7 cellular contexts compared by ENCODE assay signal in genomic region chr2:121824264-121824663, GRCh38.
"Had no signal": no experiment of that assay in that cellular context is flagged by ENCODE, and none has a peak within 500 bp of the region (broad histone marks: within the 10 kb centered on the region; RNA-seq: fewer than 3 reads in every experiment).

No MANE protein-coding gene starts in this region.

- DNase-seq: H9, HCEC 1CT, KBM-7 had no signal

- H3K9ac ChIP-seq: KMS-11 had no signal

- H3K27ac Mint-ChIP-seq: GM23338, H9, IgD-negative memory B cell had no signal

- H3K4me3 Mint-ChIP-seq: GM23338, H9, IgD-negative memory B cell had no signal

- H3K4me2 ChIP-seq: GM23338, KMS-11 had no signal

- H3K36me3 Mint-ChIP-seq: IgD-negative memory B cell had no signal

- H3K27ac ChIP-seq: HL-60, KMS-11 had no signal

- H3K4me3 ChIP-seq: GM23338 had no signal

- ATAC-seq: GM23338 had no signal

- H3K4me1 Mint-ChIP-seq: IgD-negative memory B cell had no signal
